ENCODE assay signal across 22 cellular contexts in genomic region chr5:91474201-91474600, GRCh38.
"Had no signal": no experiment of that assay in that cellular context is flagged by ENCODE, and none has a peak within 500 bp of the region (broad histone marks: within the 10 kb centered on the region; RNA-seq: fewer than 3 reads in every experiment).

No MANE protein-coding gene starts in this region.

- ATAC-seq: esophagus mucosa; foreskin keratinocyte; left colon; left ventricle myocardium superior; naive thymus-derived CD4-positive, alpha-beta T cell; psoas muscle; sciatic nerve; stimulated activated naive B cell treated with anti-CD40 and anti-IgM and Interleukin-4, amounts not matched to agents 10 μg/mL and 1 μg/mL and 100 μg/mL, for 72 hours; stimulated activated naive CD8-positive, alpha-beta T cell treated with anti-CD3 and anti-CD28 coated beads, Interleukin-15, amount 100 ng/mL, for 72 hours had no signal

- H3K27ac ChIP-seq: dorsolateral prefrontal cortex, foreskin keratinocyte, psoas muscle, skin epidermis, thoracic aorta had no signal

- H3K9me3 Mint-ChIP-seq: naive thymus-derived CD4-positive, alpha-beta T cell; nephron progenitor cell; stimulated activated naive B cell treated with anti-CD40 and anti-IgM and Interleukin-4, amounts not matched to agents 10 μg/mL and 1 μg/mL and 100 μg/mL, for 72 hours had no signal

- H3K27ac Mint-ChIP-seq: nephron progenitor cell; stimulated activated naive B cell treated with anti-CD40 and anti-IgM and Interleukin-4, amounts not matched to agents 10 μg/mL and 1 μg/mL and 100 μg/mL, for 72 hours; stimulated activated naive CD8-positive, alpha-beta T cell treated with anti-CD3 and anti-CD28 coated beads, Interleukin-15, amount 100 ng/mL, for 72 hours had no signal

- H3K27me3 ChIP-seq: dorsolateral prefrontal cortex, foreskin keratinocyte had no signal

- H3K4me3 Mint-ChIP-seq: immature natural killer cell; naive thymus-derived CD4-positive, alpha-beta T cell; nephron progenitor cell; stimulated activated naive B cell treated with anti-CD40 and anti-IgM and Interleukin-4, amounts not matched to agents 10 μg/mL and 1 μg/mL and 100 μg/mL, for 72 hours; stimulated activated naive CD8-positive, alpha-beta T cell treated with anti-CD3 and anti-CD28 coated beads, Interleukin-15, amount 100 ng/mL, for 72 hours had no signal

- H3K27me3 Mint-ChIP-seq: stimulated activated naive B cell treated with anti-CD40 and anti-IgM and Interleukin-4, amounts not matched to agents 10 μg/mL and 1 μg/mL and 100 μg/mL, for 72 hours; stimulated activated naive CD8-positive, alpha-beta T cell treated with anti-CD3 and anti-CD28 coated beads, Interleukin-15, amount 100 ng/mL, for 72 hours had no signal

- DNase-seq: cortex of kidney; dorsolateral prefrontal cortex; effector CD8-positive, alpha-beta T cell; foreskin keratinocyte; immature natural killer cell; left colon; left ventricle myocardium superior; mesendoderm; naive thymus-derived CD4-positive, alpha-beta T cell; nephron progenitor cell; psoas muscle; stimulated activated CD4-positive, alpha-beta T cell treated with anti-CD3 and anti-CD28 coated beads, Interleukin-2, amount 100 ng/mL, for 24 hours; stimulated activated CD4-positive, alpha-beta T cell treated with anti-CD3 and anti-CD28 coated beads, Interleukin-4, amount 100 ng/mL, for 4 hours; stimulated activated naive B cell treated with anti-CD40 and anti-IgM and Interleukin-4, amounts not matched to agents 10 μg/mL and 1 μg/mL and 100 μg/mL, for 72 hours; stimulated activated naive CD8-positive, alpha-beta T cell treated with anti-CD3 and anti-CD28 coated beads, Interleukin-15, amount 100 ng/mL, for 72 hours; substantia nigra; trophoblast cell had no signal

- H3K4me3 ChIP-seq: dorsolateral prefrontal cortex, lung, psoas muscle, skin epidermis, thoracic aorta had no signal

- H3K36me3 Mint-ChIP-seq: stimulated activated naive B cell treated with anti-CD40 and anti-IgM and Interleukin-4, amounts not matched to agents 10 μg/mL and 1 μg/mL and 100 μg/mL, for 72 hours had no signal

- H3K36me3 ChIP-seq: thoracic aorta had no signal

- H3K4me1 ChIP-seq: foreskin keratinocyte, psoas muscle had no signal

- H3K9me3 ChIP-seq: psoas muscle, thoracic aorta had no signal
